1 cellular context compared by ENCODE assay signal in genomic region chr3:39296197-39297077, GRCh38.
TF ChIP-seq lines count a peak whose summit lies in the region.

No MANE protein-coding gene starts in this region.

TF ChIP-seq in GM12878, 131 proteins besides CTCF, POLR2A, EP300 and RAD21 (continued from another document):
- TF ChIP-seq ZBTB33 (IDR thresholded peaks at IDR 0.05) (no peak), EED (IDR thresholded peaks at IDR 0.05; ENCODE audit: low read depth) (peak; percentile 66), LARP7 (IDR thresholded peaks at IDR 0.05) (no peak), IKZF2 (IDR thresholded peaks at IDR 0.05) (peak in 1 of 2 experiments; percentile 27; a peak in 1 of 4 replicates), SMARCA5 (IDR thresholded peaks at IDR 0.05) (0 out of 2 replicates have a peak, but pooled peaks have one; percentile 15)
- TF ChIP-seq, protein P1, sequence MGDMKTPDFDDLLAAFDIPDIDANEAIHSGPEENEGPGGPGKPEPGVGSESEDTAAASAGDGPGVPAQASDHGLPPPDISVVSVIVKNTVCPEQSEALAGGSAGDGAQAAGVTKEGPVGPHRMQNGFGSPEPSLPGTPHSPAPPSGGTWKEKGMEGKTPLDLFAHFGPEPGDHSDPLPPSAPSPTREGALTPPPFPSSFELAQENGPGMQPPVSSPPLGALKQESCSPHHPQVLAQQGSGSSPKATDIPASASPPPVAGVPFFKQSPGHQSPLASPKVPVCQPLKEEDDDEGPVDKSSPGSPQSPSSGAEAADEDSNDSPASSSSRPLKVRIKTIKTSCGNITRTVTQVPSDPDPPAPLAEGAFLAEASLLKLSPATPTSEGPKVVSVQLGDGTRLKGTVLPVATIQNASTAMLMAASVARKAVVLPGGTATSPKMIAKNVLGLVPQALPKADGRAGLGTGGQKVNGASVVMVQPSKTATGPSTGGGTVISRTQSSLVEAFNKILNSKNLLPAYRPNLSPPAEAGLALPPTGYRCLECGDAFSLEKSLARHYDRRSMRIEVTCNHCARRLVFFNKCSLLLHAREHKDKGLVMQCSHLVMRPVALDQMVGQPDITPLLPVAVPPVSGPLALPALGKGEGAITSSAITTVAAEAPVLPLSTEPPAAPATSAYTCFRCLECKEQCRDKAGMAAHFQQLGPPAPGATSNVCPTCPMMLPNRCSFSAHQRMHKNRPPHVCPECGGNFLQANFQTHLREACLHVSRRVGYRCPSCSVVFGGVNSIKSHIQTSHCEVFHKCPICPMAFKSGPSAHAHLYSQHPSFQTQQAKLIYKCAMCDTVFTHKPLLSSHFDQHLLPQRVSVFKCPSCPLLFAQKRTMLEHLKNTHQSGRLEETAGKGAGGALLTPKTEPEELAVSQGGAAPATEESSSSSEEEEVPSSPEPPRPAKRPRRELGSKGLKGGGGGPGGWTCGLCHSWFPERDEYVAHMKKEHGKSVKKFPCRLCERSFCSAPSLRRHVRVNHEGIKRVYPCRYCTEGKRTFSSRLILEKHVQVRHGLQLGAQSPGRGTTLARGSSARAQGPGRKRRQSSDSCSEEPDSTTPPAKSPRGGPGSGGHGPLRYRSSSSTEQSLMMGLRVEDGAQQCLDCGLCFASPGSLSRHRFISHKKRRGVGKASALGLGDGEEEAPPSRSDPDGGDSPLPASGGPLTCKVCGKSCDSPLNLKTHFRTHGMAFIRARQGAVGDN (IDR thresholded peaks at IDR 0.05): peak; percentile 49; the same call in 1 of the 2 replicates
